In genomic region chr2:10133007-10133647, GRCh38 we compare ENCODE assay signal across 21 cellular contexts. TPM values are rescaled to one million over a fixed set of nuclear protein-coding genes. Genes with fewer than 3 reads are reported as not detected.
DNase-seq lines count a peak whose midpoint lies in the region; ATAC-seq and TF ChIP-seq lines count a peak whose summit lies in the region.
"Had no signal": no experiment of that assay in that cellular context is flagged by ENCODE, and none has a peak within 500 bp of the region (broad histone marks: within the 10 kb centered on the region; RNA-seq: fewer than 3 reads in every experiment).

No MANE protein-coding gene starts in this region.

- H3K4me1 ChIP-seq in SK-N-SH (ENCODE audit: control insufficient read depth in 1 of 2, insufficient read depth in 2 of 2, low read depth in 1 of 2, low read length in 1 of 2) = peaks cover 0 to 16% of the 10 kb centered on the region in 2 experiments; a peak in 1 of 4 replicates
- H3K4me1 ChIP-seq: gastrocnemius medialis, vagina had no signal

- CTCF ChIA-PET in SK-N-SH (lab: Yijun Ruan, JAX) = interaction anchor here (2.0 to 24.5 kb wide), 6 partner anchors 4 to 535 kb away, joined by 6 to 413 read pairs (median 220); partner anchors contain the start of gene RRM2

- peaks cover 45% of the 10 kb centered on the region for H3K79me2 ChIP-seq in SK-N-SH (ENCODE audit: insufficient read depth)

- 0 out of 3 replicates have a peak, but pooled peaks have one; percentile 2 for ATAC-seq in SK-N-SH treated with all-trans-retinoic acid at 6 μM for 48 hours
- peak; percentile 86 for ATAC-seq in left lobe of liver
- ATAC-seq in GM18519 (IDR thresholded peaks at IDR 0.05; ENCODE audit: low FRiP score, unreplicated experiment) = no peak
- ATAC-seq in HG03520 (IDR thresholded peaks at IDR 0.05; ENCODE audit: unreplicated experiment) = no peak
- ATAC-seq: esophagus mucosa, gastrocnemius medialis had no signal

- no peak overlapping the region for H3K9ac ChIP-seq in SK-N-SH

- no peak for TF ChIP-seq RAD21 in SK-N-SH (IDR thresholded peaks at IDR 0.05; ENCODE audit: low read length)

- TF ChIP-seq CTCF in SK-N-SH (IDR thresholded peaks at IDR 0.05) = no peak

- peak overlapping the region in 1 of 2 experiments; percentile 18; a peak in 1 of 4 replicates for H3K27ac ChIP-seq in SK-N-SH (ENCODE audit: low read depth in 2 of 2, low read length in 1 of 2)
- H3K27ac ChIP-seq: gastrocnemius medialis, vagina had no signal

- TF ChIP-seq POLR2A in GM18526 (IDR thresholded peaks at IDR 0.05; ENCODE audit: extremely low read depth, insufficient read length) = peak; percentile 48
- TF ChIP-seq POLR2A in Raji (IDR thresholded peaks at IDR 0.05; ENCODE audit: insufficient read depth, low read depth, low read length) = 0 out of 2 replicates have a peak, but pooled peaks have one; percentile 12

- POLR2A ChIA-PET in SK-N-SH (lab: Yijun Ruan, JAX) = interaction anchor here (1.1 to 1.6 kb wide), 2 partner anchors 272 to 302 kb away, joined by 3 to 9 read pairs; no protein-coding TSS in a partner anchor

- no peak for TF ChIP-seq EP300 in SK-N-SH (IDR thresholded peaks at IDR 0.05; ENCODE audit: borderline replicate concordance in 1 of 2, low read depth in 1 of 2, low read length in 1 of 2)

- no peaks in the 10 kb centered on the region for H3K9me2 ChIP-seq in SK-N-SH

- no peak overlapping the region for H3K4me2 ChIP-seq in SK-N-SH

- 91% methylated on average over 6 of the region's 6 CpGs for WGBS in SK-N-SH (ENCODE audit: low lambda C conversion rate)

- DNase-seq in SK-N-SH (no peak), left lobe of liver (ENCODE audit: low spot score) (no peak), globus pallidus (ENCODE audit: low spot score) (no peak)
- DNase-seq: activated CD4-positive, alpha-beta T cell treated with anti-CD3 and anti-CD28 coated beads, Interleukin-2, amount 50 U/mL, for 4 hours; activated naive CD4-positive, alpha-beta T cell treated with anti-CD3 and anti-CD28 coated beads, Interleukin-2, amount 50 U/mL, for 16 hours; gastrocnemius medialis; GF-D8; kidney; NCI-H1694 treated with DMSO at 0.1 percent for 48 hours; NCI-H748 treated with DMSO at 0.1 percent for 48 hours; occipital lobe; SHP77 treated with DMSO at 0.1 percent for 48 hours; stimulated activated CD8-positive, alpha-beta memory T cell treated with anti-CD3 and anti-CD28 coated beads, Interleukin-4, amount 100 ng/mL, for 48 hours had no signal

- H3K4me3 ChIP-seq in SK-N-SH (ENCODE audit: low read depth in 2 of 2, low read length in 1 of 2) = no peak overlapping the region
- H3K4me3 ChIP-seq: gastrocnemius medialis, vagina had no signal

- no peaks in the 10 kb centered on the region for H3K27me3 ChIP-seq in SK-N-SH (ENCODE audit: insufficient read depth)
- H3K27me3 ChIP-seq: gastrocnemius medialis, vagina had no signal

- H3F3A ChIP-seq in SK-N-SH (replicated peaks; ENCODE audit: insufficient read depth) = peaks cover 15% of the 10 kb centered on the region

- H2AFZ ChIP-seq in SK-N-SH (ENCODE audit: low read depth) = no peak overlapping the region

- no peaks in the 10 kb centered on the region for H3K9me3 ChIP-seq in SK-N-SH
- H3K9me3 ChIP-seq: gastrocnemius medialis, vagina had no signal

- H3K36me3 ChIP-seq in SK-N-SH (replicated peaks in 1 of 2; ENCODE audit: control insufficient read depth in 1 of 2, insufficient read depth in 2 of 2, low read length in 1 of 2) = peaks cover 15 to 29% of the 10 kb centered on the region in 2 experiments
- H3K36me3 ChIP-seq: gastrocnemius medialis, vagina had no signal

- no peaks in the 10 kb centered on the region; the same call in 1 of the 2 replicates for H4K20me1 ChIP-seq in SK-N-SH (ENCODE audit: insufficient read depth)

TF ChIP-seq in SK-N-SH treated with all-trans-retinoic acid at 6 μM for 48 hours, 23 proteins besides CTCF, POLR2A, EP300 and RAD21:
- TF ChIP-seq ZNF70 (CRISPR knock-in tag; IDR thresholded peaks at IDR 0.05) = no peak
- no peak for TF ChIP-seq OSR1 (CRISPR knock-in tag; IDR thresholded peaks at IDR 0.05)
- no peak for TF ChIP-seq PATZ1 (CRISPR knock-in tag; IDR thresholded peaks at IDR 0.05; ENCODE audit: borderline replicate concordance)
- TF ChIP-seq TCF4 (CRISPR knock-in tag; IDR thresholded peaks at IDR 0.05; ENCODE audit: borderline replicate concordance) = no peak
- no peak for TF ChIP-seq CREB5 (CRISPR knock-in tag; IDR thresholded peaks at IDR 0.05; ENCODE audit: low read depth)
- TF ChIP-seq RARB (CRISPR knock-in tag; IDR thresholded peaks at IDR 0.05) = no peak
- TF ChIP-seq SNAI2 (CRISPR knock-in tag; IDR thresholded peaks at IDR 0.05) = no peak
- no peak for TF ChIP-seq ZNF8 (CRISPR knock-in tag; IDR thresholded peaks at IDR 0.05)
- TF ChIP-seq ZC3H10 (CRISPR knock-in tag; IDR thresholded peaks at IDR 0.05) = no peak
- no peak for TF ChIP-seq ZFP30 (CRISPR knock-in tag; IDR thresholded peaks at IDR 0.05)
- TF ChIP-seq ZNF565 (CRISPR knock-in tag; conservative IDR thresholded peaks at IDR 0.05; ENCODE audit: low read depth) = no peak
TF ChIP-seq in SK-N-SH treated with all-trans-retinoic acid at 6 μM for 48 hours: peak in this region for 0.

TF ChIP-seq in SK-N-SH, 30 proteins besides CTCF, POLR2A, EP300 and RAD21:
- TF ChIP-seq NFIC (IDR thresholded peaks at IDR 0.05; ENCODE audit: borderline replicate concordance) (no peak), FOSL2 (IDR thresholded peaks at IDR 0.05; ENCODE audit: borderline replicate concordance, low read depth) (no peak), MEF2A (IDR thresholded peaks at IDR 0.05; ENCODE audit: borderline replicate concordance, low read depth) (no peak), FOXM1 (IDR thresholded peaks at IDR 0.05; ENCODE audit: low read depth) (no peak), FOXJ3 (CRISPR knock-in tag; IDR thresholded peaks at IDR 0.05) (no peak), CHD2 (IDR thresholded peaks at IDR 0.05; ENCODE audit: low read length, partially characterized antibody) (no peak), USF2 (IDR thresholded peaks at IDR 0.05; ENCODE audit: borderline replicate concordance, low read depth, low read length) (no peak), TCF12 (IDR thresholded peaks at IDR 0.05) (no peak), ELF1 (IDR thresholded peaks at IDR 0.05) (no peak)

RNA-seq across cellular contexts. Expression of gene RRM2, which starts 10.6 kb away (rescaled TPM):
- polyA plus RNA-seq in SK-N-SH (2012; rRNA removed) = 23.6 and 38.9 TPM in 2 replicates
- polyA plus RNA-seq in SK-N-SH (2012; cell fraction: cytosol; rRNA removed) = 32.2 and 37.7 TPM in 2 replicates
- 53.0 and 97.8 TPM in 2 replicates for polyA plus RNA-seq in SK-N-SH (2012; cell fraction: nucleus; rRNA removed)
- 2.7 TPM for total RNA-seq in left lobe of liver

RNA-seq across cellular contexts. Expression of gene CYS1, which starts 52.9 kb away (rescaled TPM):
- polyA plus RNA-seq in SK-N-SH (2012; rRNA removed) = 0.62 and 1.2 TPM in 2 replicates
- 0.58 and 1.1 TPM in 2 replicates for polyA plus RNA-seq in SK-N-SH (2012; cell fraction: cytosol; rRNA removed)
- 0.65 and 0.79 TPM in 2 replicates for polyA plus RNA-seq in SK-N-SH (2012; cell fraction: nucleus; rRNA removed)
- 0.65 TPM for total RNA-seq in left lobe of liver
- polyA plus RNA-seq: IgD-negative memory B cell had no signal

Comparison
In these comparisons a context has a peak if more than half of its experiments do, and no peak if none do; other contexts are left out.
1. ATAC-seq: peak in SK-N-SH treated with all-trans-retinoic acid at 6 μM for 48 hours (single experiment) and left lobe of liver (single experiment); none in GM18519 (single experiment) and HG03520 (single experiment).